25 cellular contexts compared by ENCODE assay signal in the genomic region with DNA sequence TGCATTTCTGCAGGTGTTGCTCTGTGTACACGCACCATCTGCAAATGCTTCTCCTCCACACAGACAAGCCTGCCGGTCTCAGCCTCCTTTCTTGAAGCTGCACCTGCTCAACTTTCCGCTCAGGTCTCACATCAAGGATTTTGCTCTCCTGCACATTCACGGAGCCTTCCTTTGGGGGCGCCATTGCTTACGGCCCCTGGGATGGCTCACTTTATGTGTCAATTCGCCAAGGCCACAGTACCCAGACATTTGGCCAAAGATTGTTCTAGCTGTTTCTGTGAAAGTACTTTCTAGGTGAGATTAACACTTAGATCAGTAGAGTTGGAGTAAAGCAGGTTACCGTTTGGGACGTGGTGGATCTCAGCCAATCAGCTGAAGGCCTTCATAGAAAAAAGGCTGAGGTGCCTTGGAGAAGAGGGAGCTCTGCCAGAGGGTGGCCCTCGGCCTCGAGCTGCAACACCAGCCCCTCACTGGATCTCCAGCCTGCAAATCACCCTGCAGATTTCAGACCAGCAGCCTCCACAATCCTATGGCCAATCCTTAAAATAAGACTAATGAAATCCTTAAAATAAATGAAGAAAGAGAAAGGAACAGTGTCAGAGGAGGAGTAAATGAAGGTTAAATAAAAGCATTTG. TPM values are rescaled to one million over a fixed set of nuclear protein-coding genes. Genes with fewer than 3 reads are reported as not detected.
DNase-seq lines count a peak whose midpoint lies in the region; ATAC-seq, FAIRE-seq and TF ChIP-seq lines count a peak whose summit lies in the region.
"Had no signal": no experiment of that assay in that cellular context is flagged by ENCODE, and none has a peak within 500 bp of the region (broad histone marks: within the 10 kb centered on the region; RNA-seq: fewer than 3 reads in every experiment).

No MANE protein-coding gene starts in this region.

- no peaks in the 10 kb centered on the region for H4K20me1 ChIP-seq in OCI-LY1 (ENCODE audit: insufficient read depth, low read length)

- H3K9ac ChIP-seq in OCI-LY1 (ENCODE audit: low read length) = no peak overlapping the region
- H3K9ac ChIP-seq in kidney (ENCODE audit: low read length in 2 of 2) = no peak overlapping the region
- H3K9ac ChIP-seq: GM23248, parathyroid adenoma had no signal

- no peaks in the 10 kb centered on the region for H3K79me2 ChIP-seq in OCI-LY1 (ENCODE audit: insufficient read depth, low read length)
- H3K79me2 ChIP-seq: parathyroid adenoma had no signal

- H2AFZ ChIP-seq in OCI-LY1 (ENCODE audit: low read length) = no peak overlapping the region
- H2AFZ ChIP-seq: GM23248, parathyroid adenoma had no signal

- intact Hi-C loops in cardiac septum (cut with DNase I) = no loop called here
- intact Hi-C loops in left cardiac atrium (cut with DNase I) = no loop called here
- intact Hi-C loops in kidney (cut with DNase I) = no loop called here
- intact Hi-C loops in upper lobe of right lung (cut with DNase I) = no loop called here

- WGBS in tibial nerve, 2 donors = 44 to 47% methylated on average over 11 of the region's 11 CpGs

- TF ChIP-seq EP300 in tibial nerve (IDR thresholded peaks at IDR 0.05) = no peak

- TF ChIP-seq CTCF in OCI-LY1 (IDR thresholded peaks at IDR 0.05; ENCODE audit: low read length) (peak; percentile 24; the same call in 1 of the 2 replicates), kidney (IDR thresholded peaks at IDR 0.05; ENCODE audit: borderline replicate concordance, extremely low read depth, insufficient read depth) (no peak), upper lobe of right lung (IDR thresholded peaks at IDR 0.05) (no peak), tibial nerve (IDR thresholded peaks at IDR 0.05) (no peak)

- no peak overlapping the region for H3K4me2 ChIP-seq in OCI-LY1 (ENCODE audit: low read length)

- TF ChIP-seq POLR2A in tibial nerve (IDR thresholded peaks at IDR 0.05) = no peak

- DNase-seq in cardiac septum (ENCODE audit: low spot score) (peak; percentile 46), left cardiac atrium (no peak), kidney (peak; percentile 21), upper lobe of right lung (peak; percentile 11), tibial nerve (ENCODE audit: low spot score in 2 of 2) (no peak), mucosa of gallbladder (ENCODE audit: low spot score) (no peak)
- DNase-seq: activated CD4-positive, alpha-beta T cell treated with anti-CD3 and anti-CD28 coated beads, Interleukin-2, amount 50 U/mL, for 1 hour; activated CD8-positive, alpha-beta memory T cell treated with anti-CD3 and anti-CD28 coated beads, Interleukin-2, amount 50 U/mL, for 48 hours; brain microvascular endothelial cell; C1 segment of cervical spinal cord; Calu3; EL; esophagus squamous epithelium; GM23248; mesenchymal stem cell; naive thymus-derived CD4-positive, alpha-beta T cell; NCI-H146; NCI-H226; T-helper 2 cell had no signal

- H3K4me1 ChIP-seq in OCI-LY1 (ENCODE audit: insufficient read depth, low read length, severe bottlenecking) (no peaks in the 10 kb centered on the region), kidney (ENCODE audit: control insufficient read depth in 1 of 2, insufficient read depth in 1 of 2, low read depth in 1 of 2, low read length in 2 of 2) (no peaks in the 10 kb centered on the region), upper lobe of right lung (no peaks in the 10 kb centered on the region), tibial nerve (no peaks in the 10 kb centered on the region)
- H3K4me1 ChIP-seq: adrenal gland, esophagus squamous epithelium, parathyroid adenoma had no signal

- no peaks in the 10 kb centered on the region for H3K9me2 ChIP-seq in OCI-LY1 (ENCODE audit: low read depth, low read length)

- no peaks in the 10 kb centered on the region for H3K9me3 ChIP-seq in OCI-LY1 (ENCODE audit: low read length)
- H3K9me3 ChIP-seq in kidney (ENCODE audit: control insufficient read depth in 1 of 2, low read length in 2 of 2) = no peaks in the 10 kb centered on the region
- H3K9me3 ChIP-seq in upper lobe of right lung = no peaks in the 10 kb centered on the region
- H3K9me3 ChIP-seq in tibial nerve = no peaks in the 10 kb centered on the region
- H3K9me3 ChIP-seq: adrenal gland, esophagus squamous epithelium had no signal

- H3K27ac ChIP-seq in OCI-LY1 (ENCODE audit: low read depth, low read length, poor library complexity, severe bottlenecking) = no peak overlapping the region
- no peak overlapping the region for H3K27ac ChIP-seq in kidney (ENCODE audit: low read depth in 2 of 2, low read length in 2 of 2)
- H3K27ac ChIP-seq in upper lobe of right lung = no peak overlapping the region
- H3K27ac ChIP-seq in tibial nerve = no peak overlapping the region
- H3K27ac ChIP-seq: adrenal gland, brain microvascular endothelial cell, esophagus squamous epithelium, GM23248, parathyroid adenoma had no signal

- H3K27me3 ChIP-seq in OCI-LY1 (ENCODE audit: insufficient read depth, low read length) (no peaks in the 10 kb centered on the region; the same call in 1 of the 2 replicates), upper lobe of right lung (peaks cover 31% of the 10 kb centered on the region), tibial nerve (no peaks in the 10 kb centered on the region)
- H3K27me3 ChIP-seq: adrenal gland, brain microvascular endothelial cell had no signal

- H3F3A ChIP-seq in OCI-LY1 (ENCODE audit: insufficient read depth, low read length) = no peaks in the 10 kb centered on the region

- no peak overlapping the region for H3K4me3 ChIP-seq in OCI-LY1 (ENCODE audit: low read depth, low read length, poor library complexity, severe bottlenecking)
- no peak overlapping the region for H3K4me3 ChIP-seq in kidney (ENCODE audit: low read length in 2 of 2)
- H3K4me3 ChIP-seq in upper lobe of right lung = no peak overlapping the region
- H3K4me3 ChIP-seq in tibial nerve = no peak overlapping the region
- H3K4me3 ChIP-seq: adrenal gland, esophagus squamous epithelium, GM23248 had no signal

- FAIRE-seq in kidney (lab: Jason Lieb, UNC) = no peak
- FAIRE-seq: colon, urothelium cell line had no signal

- ATAC-seq in left cardiac atrium = no peak
- no peak for ATAC-seq in upper lobe of right lung
- ATAC-seq in GM21526 (IDR thresholded peaks at IDR 0.05; ENCODE audit: low FRiP score, unreplicated experiment) = no peak
- ATAC-seq: naive thymus-derived CD4-positive, alpha-beta T cell had no signal

- no peaks in the 10 kb centered on the region for H3K36me3 ChIP-seq in OCI-LY1 (ENCODE audit: insufficient read depth, low read length)
- no peaks in the 10 kb centered on the region for H3K36me3 ChIP-seq in kidney (ENCODE audit: control insufficient read depth in 1 of 2, insufficient read depth in 2 of 2, low read length in 2 of 2)
- H3K36me3 ChIP-seq in upper lobe of right lung = no peaks in the 10 kb centered on the region
- H3K36me3 ChIP-seq in tibial nerve = no peaks in the 10 kb centered on the region
- H3K36me3 ChIP-seq: adrenal gland, brain microvascular endothelial cell, esophagus squamous epithelium had no signal

RNA-seq across cellular contexts. Expression of a gene that starts 39.9 kb away (rescaled TPM):
- total RNA-seq in cardiac septum (35.3 TPM), left cardiac atrium (10 to 100 TPM; 30.0 to 38.4 TPM), kidney (28.3 TPM), upper lobe of right lung (28.3 TPM), tibial nerve (10 to 100 TPM; 22.9 to 35.1 (median 28.9) TPM), mucosa of gallbladder (28.1 TPM)
- 34.8 TPM for polyA plus RNA-seq in kidney (ENCODE audit: insufficient read depth, low read depth, low replicate concordance)

Comparison
In these comparisons a context has a peak if more than half of its experiments do, and no peak if none do; other contexts are left out.
1. DNase-seq: peak in cardiac septum (single experiment), kidney (single experiment) and upper lobe of right lung (single experiment); none in left cardiac atrium (single experiment), tibial nerve (0 of 2) and mucosa of gallbladder (single experiment).